8 cellular contexts compared by ENCODE assay signal in genomic region chr11:568306-569259, GRCh38. TPM values are rescaled to one million over a fixed set of nuclear protein-coding genes. Genes with fewer than 3 reads are reported as not detected.
DNase-seq lines count a peak whose midpoint lies in the region; ATAC-seq, FAIRE-seq and TF ChIP-seq lines count a peak whose summit lies in the region.

No MANE protein-coding gene starts in this region.

- peaks cover 5% of the 10 kb centered on the region for H3K79me2 ChIP-seq in keratinocyte (ENCODE audit: control insufficient read depth, insufficient read depth, low read length)

- DNase-seq in AG09309 (ENCODE audit: low read depth) = peak; percentile 71
- DNase-seq in NCI-H2227 treated with DMSO at 0.1 percent for 48 hours (lab: John Stamatoyannopoulos, UW) = peak; percentile 95
- peak; percentile 95 for DNase-seq in WTC11 (ENCODE audit: low spot score)
- peak in 59 of 61 donors; percentile 12 to 91 (median 80) for DNase-seq in caudate nucleus (lab: John Stamatoyannopoulos, UW)
- peak; percentile 48 for DNase-seq in keratinocyte (ENCODE audit: low read depth, low spot score)
- peak; percentile 85 to 93 (median 88) for DNase-seq in stimulated activated CD4-positive, alpha-beta T cell treated with anti-CD3 and anti-CD28 coated beads, Interleukin-12 subunit alpha, Interleukin-12 subunit beta, amount 100 ng/mL, for 48 hours (ENCODE audit: low read depth in 2 of 3, low spot score in 1 of 3)

- POLR2A ChIA-PET in WTC11 (lab: Charles Lee) = interaction anchor here (1.0 to 1.1 kb wide), 2 partner anchors 9 to 12 kb away, joined by 3 read pairs; no protein-coding TSS in a partner anchor

- ATAC-seq in GM19023 (IDR thresholded peaks at IDR 0.05; ENCODE audit: unreplicated experiment) = peak; percentile 86
- ATAC-seq in HG03175 (IDR thresholded peaks at IDR 0.05; ENCODE audit: unreplicated experiment) = peak; percentile 94
- ATAC-seq in WTC11 = peak; percentile 89

- peaks cover 35% of the 10 kb centered on the region for H3K4me1 Mint-ChIP-seq in WTC11

- H3K4me3 Mint-ChIP-seq in WTC11 = peak overlapping the region; percentile 66

- FAIRE-seq in keratinocyte (lab: Jason Lieb, UNC) = no peak

- peaks cover 9% of the 10 kb centered on the region for H3K27me3 Mint-ChIP-seq in WTC11 (ENCODE audit: low read depth)

- H3K4me3 ChIP-seq in AG09309 (ENCODE audit: control insufficient read depth, low read depth, low read length) = peak overlapping the region; percentile 69
- H3K4me3 ChIP-seq in keratinocyte (ENCODE audit: control insufficient read depth in 2 of 3, extremely low read depth in 1 of 3, insufficient read depth in 2 of 3, low read depth in 1 of 3, low read length in 3 of 3) = peak overlapping the region; percentile 65 to 90 (median 79)

- H3K27ac ChIP-seq in caudate nucleus (ENCODE audit: low read depth, low read length) = no peak overlapping the region
- peak overlapping the region; percentile 43 for H3K27ac ChIP-seq in keratinocyte (ENCODE audit: control insufficient read depth, insufficient read depth, low read length)

- H3K36me3 Mint-ChIP-seq in WTC11 = 0 out of 2 replicates have a peak, but pooled peaks cover 2% of the 10 kb centered on the region

- H2AFZ ChIP-seq in keratinocyte (ENCODE audit: control insufficient read depth, low read length) = no peak overlapping the region

- H3K9me3 ChIP-seq in keratinocyte (ENCODE audit: control insufficient read depth, low read depth, low read length) = no peaks in the 10 kb centered on the region

- peaks cover 13% of the 10 kb centered on the region for H3K4me1 ChIP-seq in keratinocyte (ENCODE audit: control insufficient read depth, extremely low read depth, insufficient read depth, low read length)

- H4K20me1 ChIP-seq in keratinocyte (ENCODE audit: control insufficient read depth, extremely low read depth, insufficient read depth, low read length) = no peaks in the 10 kb centered on the region

- H3K4me2 ChIP-seq in keratinocyte (ENCODE audit: control insufficient read depth, extremely low read depth, insufficient read depth, low read depth, low read length) = peak overlapping the region; percentile 92

- H3K36me3 ChIP-seq in keratinocyte (ENCODE audit: control insufficient read depth in 2 of 2, extremely low read depth in 1 of 2, insufficient read depth in 2 of 2, low read length in 2 of 2) = peaks cover 0 to 5% of the 10 kb centered on the region in 2 experiments

- H3K9me3 Mint-ChIP-seq in WTC11 = no peaks in the 10 kb centered on the region

- TF ChIP-seq CTCF in AG09309 (IDR thresholded peaks at IDR 0.05; ENCODE audit: control insufficient read depth, insufficient read depth, low read depth, low read length, missing control alignments) (no peak), WTC11 (IDR thresholded peaks at IDR 0.05) (no peak), keratinocyte (optimal IDR thresholded peaks at IDR 0.05 in 1 of 3, IDR thresholded peaks at IDR 0.05 in 1 of 3, conservative IDR thresholded peaks at IDR 0.05 in 1 of 3; ENCODE audit: extremely low read depth in 1 of 3, insufficient read depth in 2 of 3, low read length in 3 of 3) (no peak)

- dilution Hi-C loops in keratinocyte (cut with MboI; ENCODE audit: extremely low pct_ligation_motif_present, low sequenced_read_pairs) = no loop called here

- no peaks in the 10 kb centered on the region for H3K9me1 ChIP-seq in keratinocyte (ENCODE audit: control insufficient read depth, extremely low read depth, insufficient read depth, low read length)

- CTCF ChIA-PET in WTC11 (lab: Charles Lee) = interaction anchor here (0.6 to 5.8 kb wide), 5 partner anchors 9 to 119 kb away, joined by 3 to 32 read pairs (median 3); partner anchors contain the start of gene LMNTD2

- peak overlapping the region; percentile 81 for H3K9ac ChIP-seq in keratinocyte (ENCODE audit: control insufficient read depth, extremely low read depth, insufficient read depth, low read length)

- H3K27me3 ChIP-seq in keratinocyte (ENCODE audit: control insufficient read depth, extremely low read depth, insufficient read depth, low read length) = no peaks in the 10 kb centered on the region

- H3K27ac Mint-ChIP-seq in WTC11 = no peak overlapping the region

TF ChIP-seq in WTC11, 78 proteins besides CTCF, POLR2A, EP300 and RAD21 (continues in another document):
- TF ChIP-seq, protein P1, sequence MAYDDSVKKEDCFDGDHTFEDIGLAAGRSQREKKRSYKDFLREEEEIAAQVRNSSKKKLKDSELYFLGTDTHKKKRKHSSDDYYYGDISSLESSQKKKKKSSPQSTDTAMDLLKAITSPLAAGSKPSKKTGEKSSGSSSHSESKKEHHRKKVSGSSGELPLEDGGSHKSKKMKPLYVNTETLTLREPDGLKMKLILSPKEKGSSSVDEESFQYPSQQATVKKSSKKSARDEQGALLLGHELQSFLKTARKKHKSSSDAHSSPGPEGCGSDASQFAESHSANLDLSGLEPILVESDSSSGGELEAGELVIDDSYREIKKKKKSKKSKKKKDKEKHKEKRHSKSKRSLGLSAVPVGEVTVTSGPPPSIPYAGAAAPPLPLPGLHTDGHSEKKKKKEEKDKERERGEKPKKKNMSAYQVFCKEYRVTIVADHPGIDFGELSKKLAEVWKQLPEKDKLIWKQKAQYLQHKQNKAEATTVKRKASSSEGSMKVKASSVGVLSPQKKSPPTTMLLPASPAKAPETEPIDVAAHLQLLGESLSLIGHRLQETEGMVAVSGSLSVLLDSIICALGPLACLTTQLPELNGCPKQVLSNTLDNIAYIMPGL (CRISPR knock-in tag; IDR thresholded peaks at IDR 0.05) = no peak
- TF ChIP-seq ETV6 (CRISPR knock-in tag; IDR thresholded peaks at IDR 0.05) (peak; percentile 48; the same call in 1 of the 2 replicates), ATF3 (CRISPR knock-in tag; conservative IDR thresholded peaks at IDR 0.05) (no peak), NFYB (CRISPR knock-in tag; conservative IDR thresholded peaks at IDR 0.05; ENCODE audit: low read depth) (peak; percentile 87), FOXP1 (CRISPR knock-in tag; IDR thresholded peaks at IDR 0.05; ENCODE audit: borderline replicate concordance) (no peak), TEAD1 (CRISPR knock-in tag; IDR thresholded peaks at IDR 0.05) (peak; percentile 68; the same call in 1 of the 2 replicates), SP1 (CRISPR knock-in tag; conservative IDR thresholded peaks at IDR 0.05) (peak; percentile 94)

RNA-seq across cellular contexts. Expression of gene PHRF1, which starts 7.7 kb away (rescaled TPM):
- total RNA-seq in WTC11 (2021) = 39.4 to 46.9 TPM (median 40.1 TPM) in 3 replicates
- 10.7 to 15.2 TPM (median 13.7 TPM) in 3 replicates for polyA plus RNA-seq in keratinocyte
- polyA plus RNA-seq in keratinocyte (2011; ENCODE audit: low read depth) = 8.8 TPM
- polyA plus RNA-seq in keratinocyte (2011; cell fraction: cytosol; rRNA removed) = 5.8 and 13.6 TPM in 2 replicates
- 27.9 and 36.6 TPM in 2 replicates for polyA plus RNA-seq in keratinocyte (2011; cell fraction: nucleus; rRNA removed)
- 10.3 and 23.2 TPM in 2 replicates for polyA plus RNA-seq in keratinocyte (2012; ENCODE audit: low replicate concordance)
- 10.0 to 29.1 TPM (median 12.6 TPM) in 3 replicates for polyA minus RNA-seq in keratinocyte
- polyA minus RNA-seq in keratinocyte (2011; cell fraction: cytosol; rRNA and poly(A)+ RNA removed) = 18.0 TPM
- polyA minus RNA-seq in keratinocyte (2011; cell fraction: nucleus; rRNA and poly(A)+ RNA removed) = 32.3 and 38.0 TPM in 2 replicates

RNA-seq across cellular contexts. Expression of gene RASSF7, which starts 7.8 kb away (rescaled TPM):
- 30.6 to 39.7 TPM (median 32.5 TPM) in 3 replicates for total RNA-seq in WTC11 (2021)
- polyA plus RNA-seq in keratinocyte = 23.1 to 63.6 TPM (median 24.3 TPM) in 3 replicates
- 11.0 TPM for polyA plus RNA-seq in keratinocyte (2011; ENCODE audit: low read depth)
- polyA plus RNA-seq in keratinocyte (2011; cell fraction: cytosol; rRNA removed) = 11.0 and 33.6 TPM in 2 replicates
- polyA plus RNA-seq in keratinocyte (2011; cell fraction: nucleus; rRNA removed) = 91.2 and 106 TPM in 2 replicates
- polyA plus RNA-seq in keratinocyte (2012; ENCODE audit: low replicate concordance) = 23.0 and 32.2 TPM in 2 replicates
- polyA minus RNA-seq in keratinocyte = 10.4 to 19.1 TPM (median 15.0 TPM) in 3 replicates
- 56.2 TPM for polyA minus RNA-seq in keratinocyte (2011; cell fraction: cytosol; rRNA and poly(A)+ RNA removed)
- 30.8 and 35.3 TPM in 2 replicates for polyA minus RNA-seq in keratinocyte (2011; cell fraction: nucleus; rRNA and poly(A)+ RNA removed)

RNA-seq across cellular contexts. Expression of gene LMNTD2, which starts 8.0 kb away (rescaled TPM):
- 4.0 to 6.0 TPM (median 5.9 TPM) in 3 replicates for total RNA-seq in WTC11 (2021)
- polyA plus RNA-seq in keratinocyte = 0.94 to 1.5 TPM (median 1.2 TPM) in 3 replicates
- 1.7 TPM for polyA plus RNA-seq in keratinocyte (2011; ENCODE audit: low read depth)
- 0.13 and 0.73 TPM in 2 replicates for polyA plus RNA-seq in keratinocyte (2011; cell fraction: cytosol; rRNA removed)
- 4.6 and 7.2 TPM in 2 replicates for polyA plus RNA-seq in keratinocyte (2011; cell fraction: nucleus; rRNA removed)
- polyA plus RNA-seq in keratinocyte (2012; ENCODE audit: low replicate concordance) = 0.81 and 1.4 TPM in 2 replicates
- 0.13 to 0.58 TPM (median 0.49 TPM) in 3 replicates for polyA minus RNA-seq in keratinocyte
- 1.2 TPM for polyA minus RNA-seq in keratinocyte (2011; cell fraction: cytosol; rRNA and poly(A)+ RNA removed)
- polyA minus RNA-seq in keratinocyte (2011; cell fraction: nucleus; rRNA and poly(A)+ RNA removed) = 0.31 and 1.2 TPM in 2 replicates

RNA-seq across cellular contexts. Expression of gene LRRC56, which starts 31.3 kb away (rescaled TPM):
- total RNA-seq in WTC11 (2021) = 2.3 to 3.4 TPM (median 2.5 TPM) in 3 replicates
- polyA plus RNA-seq in keratinocyte = 0.14 to 0.44 TPM (median 0.28 TPM) in 3 replicates
- not detected for polyA plus RNA-seq in keratinocyte (2011; ENCODE audit: low read depth)
- polyA plus RNA-seq in keratinocyte (2011; cell fraction: cytosol; rRNA removed) = 0.09 and 0.18 TPM in 2 replicates
- 0.53 and 1.1 TPM in 2 replicates for polyA plus RNA-seq in keratinocyte (2011; cell fraction: nucleus; rRNA removed)
- 0.39 and 0.45 TPM in 2 replicates for polyA plus RNA-seq in keratinocyte (2012; ENCODE audit: low replicate concordance)
- 0.26 to 0.38 TPM (median 0.30 TPM) in 3 replicates for polyA minus RNA-seq in keratinocyte
- polyA minus RNA-seq in keratinocyte (2011; cell fraction: cytosol; rRNA and poly(A)+ RNA removed) = not detected
- 0.23 and 0.63 TPM in 2 replicates for polyA minus RNA-seq in keratinocyte (2011; cell fraction: nucleus; rRNA and poly(A)+ RNA removed)

RNA-seq across cellular contexts. Expression of gene HRAS, which starts 33.2 kb away (rescaled TPM):
- 42.9 to 62.4 TPM (median 48.3 TPM) in 3 replicates for total RNA-seq in WTC11 (2021)
- polyA plus RNA-seq in keratinocyte = 112 to 164 TPM (median 122 TPM) in 3 replicates
- 109 TPM for polyA plus RNA-seq in keratinocyte (2011; ENCODE audit: low read depth)
- polyA plus RNA-seq in keratinocyte (2011; cell fraction: cytosol; rRNA removed) = 105 and 178 TPM in 2 replicates
- polyA plus RNA-seq in keratinocyte (2011; cell fraction: nucleus; rRNA removed) = 175 and 179 TPM in 2 replicates
- polyA plus RNA-seq in keratinocyte (2012; ENCODE audit: low replicate concordance) = 115 and 238 TPM in 2 replicates
- polyA minus RNA-seq in keratinocyte = 143 to 287 TPM (median 170 TPM) in 3 replicates
- polyA minus RNA-seq in keratinocyte (2011; cell fraction: cytosol; rRNA and poly(A)+ RNA removed) = 122 TPM
- polyA minus RNA-seq in keratinocyte (2011; cell fraction: nucleus; rRNA and poly(A)+ RNA removed) = 24.8 and 25.6 TPM in 2 replicates
